Comparison of ENCODE assay signal across 11 cellular contexts in the genomic region with DNA sequence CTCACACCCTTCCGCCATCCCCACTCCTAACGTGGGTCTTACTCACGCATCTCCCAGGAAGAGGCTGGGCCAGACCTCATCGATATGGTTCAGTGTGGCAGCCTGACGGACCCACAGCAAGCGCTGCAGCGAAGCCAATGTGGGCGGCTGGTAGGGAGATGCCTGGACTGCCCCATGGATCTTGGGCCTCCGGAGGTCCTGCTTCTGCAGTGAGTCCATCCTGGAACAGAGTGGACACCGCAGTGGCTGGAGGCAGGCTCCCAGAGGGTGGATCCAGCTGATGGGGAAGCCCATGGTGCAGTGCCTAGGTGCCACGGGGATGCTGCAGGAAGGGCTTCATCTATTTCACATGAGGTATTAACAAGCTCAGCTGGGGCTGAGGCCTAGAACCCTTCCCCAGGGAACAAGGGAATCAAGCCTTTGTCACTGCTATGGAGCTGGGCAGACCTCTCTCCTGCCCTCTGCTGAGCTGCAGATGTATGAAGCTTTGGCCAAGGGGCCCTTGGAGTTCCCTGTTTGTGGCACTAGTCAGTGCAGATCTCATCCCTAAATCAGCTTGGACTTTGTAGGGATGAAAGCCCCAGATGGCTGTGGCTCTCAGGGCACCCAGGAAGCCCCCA. TPM values are rescaled to one million over a fixed set of nuclear protein-coding genes. Genes with fewer than 3 reads are reported as not detected.
DNase-seq lines count a peak whose midpoint lies in the region; ATAC-seq and TF ChIP-seq lines count a peak whose summit lies in the region.
"Had no signal": no experiment of that assay in that cellular context is flagged by ENCODE, and none has a peak within 500 bp of the region (broad histone marks: within the 10 kb centered on the region; RNA-seq: fewer than 3 reads in every experiment).

No MANE protein-coding gene starts in this region.

- H3K4me1 ChIP-seq in HEK293 (ENCODE audit: control insufficient read depth, insufficient read depth, low read length): no peaks in the 10 kb centered on the region

- CTCF ChIA-PET in HEK293 (lab: Yijun Ruan, JAX): interaction anchor here (0.5 to 4.9 kb wide), 8 partner anchors 11 to 1045 kb away, joined by 3 to 48 read pairs (median 4); a partner anchor contains a TSS

- peak; percentile 12 for DNase-seq in DMS114 treated with DMSO at 0.1 percent for 48 hours (lab: John Stamatoyannopoulos, UW; ENCODE audit: unreplicated experiment)
- DNase-seq in kidney epithelial cell (ENCODE audit: low read depth): no peak
- DNase-seq in NCI-H187 treated with DMSO at 0.1 percent for 48 hours (lab: John Stamatoyannopoulos, UW): no peak
- no peak for DNase-seq in pons (ENCODE audit: low spot score)
- no peak for DNase-seq in NCI-H524 treated with DMSO at 0.1 percent for 48 hours (lab: John Stamatoyannopoulos, UW)
- DNase-seq: activated naive CD4-positive, alpha-beta T cell; hypothalamus; stimulated activated CD8-positive, alpha-beta memory T cell treated with anti-CD3 and anti-CD28 coated beads, Interleukin-4, amount 100 ng/mL, for 48 hours had no signal

- no peak overlapping the region for H3K4me3 ChIP-seq in HEK293 (ENCODE audit: low read depth, low read length)
- no peak overlapping the region for H3K4me3 ChIP-seq in WI38 (ENCODE audit: low read depth, low read length)
- H3K4me3 ChIP-seq in kidney epithelial cell (ENCODE audit: low read depth, low read length): no peak overlapping the region

- no peaks in the 10 kb centered on the region for H3K27me3 ChIP-seq in kidney epithelial cell (ENCODE audit: control insufficient read depth, insufficient read depth, low read length)

- no peak for ATAC-seq in HG03460 (IDR thresholded peaks at IDR 0.05; ENCODE audit: unreplicated experiment)

- no peaks in the 10 kb centered on the region for H3K9me3 ChIP-seq in HEK293 (ENCODE audit: control insufficient read depth, insufficient read depth, low read depth, low read length)

- H3K27ac ChIP-seq in HEK293 (ENCODE audit: extremely low read depth, low read depth, low read length): no peak overlapping the region

- POLR2A ChIA-PET in HEK293 (lab: Yijun Ruan, JAX): no interaction called here

- TF ChIP-seq CTCF in HEK293 (tag by site-specific recombination; IDR thresholded peaks at IDR 0.05): peak; percentile 47; the same call in 1 of the 2 replicates
- TF ChIP-seq CTCF in WI38 (IDR thresholded peaks at IDR 0.05; ENCODE audit: low read depth, low read length): peak; percentile 26
- TF ChIP-seq CTCF in kidney epithelial cell (IDR thresholded peaks at IDR 0.05; ENCODE audit: insufficient read depth, low read length, poor library complexity, severe bottlenecking): peak; percentile 20

- H3K36me3 ChIP-seq in HEK293 (ENCODE audit: control insufficient read depth in 2 of 2, insufficient read depth in 1 of 2, low read length in 2 of 2) (no peaks in the 10 kb centered on the region), kidney epithelial cell (ENCODE audit: control insufficient read depth, insufficient read depth, low read length) (no peaks in the 10 kb centered on the region)

TF ChIP-seq in HEK293, 187 proteins besides CTCF, POLR2A, EP300 and RAD21:
- TF ChIP-seq ZNF621 (tag by site-specific recombination; IDR thresholded peaks at IDR 0.05) (no peak), ZNF629 (tag by site-specific recombination; IDR thresholded peaks at IDR 0.05) (no peak), ZNF239 (tag by site-specific recombination; IDR thresholded peaks at IDR 0.05) (no peak), ZNF837 (tag by site-specific recombination; IDR thresholded peaks at IDR 0.05) (no peak), ZNF404 (tag by site-specific recombination; IDR thresholded peaks at IDR 0.05) (no peak)

RNA-seq across cellular contexts. Expression of a gene that starts 13.7 kb away (rescaled TPM):
- total RNA-seq in kidney epithelial cell: 14.9 and 17.0 TPM in 2 replicates
